1 cellular context compared by ENCODE assay signal in genomic region chr13:49995535-49996165, GRCh38.
TF ChIP-seq lines count a peak whose summit lies in the region.

No MANE protein-coding gene starts in this region.

TF ChIP-seq in WTC11, 78 proteins besides CTCF, POLR2A, EP300 and RAD21 (continued from another document):
- TF ChIP-seq FOXJ3 (CRISPR knock-in tag; IDR thresholded peaks at IDR 0.05; ENCODE audit: borderline replicate concordance) (no peak), NFATC4 (CRISPR knock-in tag; IDR thresholded peaks at IDR 0.05) (no peak)
